22 cellular contexts compared by ENCODE assay signal in the genomic region with DNA sequence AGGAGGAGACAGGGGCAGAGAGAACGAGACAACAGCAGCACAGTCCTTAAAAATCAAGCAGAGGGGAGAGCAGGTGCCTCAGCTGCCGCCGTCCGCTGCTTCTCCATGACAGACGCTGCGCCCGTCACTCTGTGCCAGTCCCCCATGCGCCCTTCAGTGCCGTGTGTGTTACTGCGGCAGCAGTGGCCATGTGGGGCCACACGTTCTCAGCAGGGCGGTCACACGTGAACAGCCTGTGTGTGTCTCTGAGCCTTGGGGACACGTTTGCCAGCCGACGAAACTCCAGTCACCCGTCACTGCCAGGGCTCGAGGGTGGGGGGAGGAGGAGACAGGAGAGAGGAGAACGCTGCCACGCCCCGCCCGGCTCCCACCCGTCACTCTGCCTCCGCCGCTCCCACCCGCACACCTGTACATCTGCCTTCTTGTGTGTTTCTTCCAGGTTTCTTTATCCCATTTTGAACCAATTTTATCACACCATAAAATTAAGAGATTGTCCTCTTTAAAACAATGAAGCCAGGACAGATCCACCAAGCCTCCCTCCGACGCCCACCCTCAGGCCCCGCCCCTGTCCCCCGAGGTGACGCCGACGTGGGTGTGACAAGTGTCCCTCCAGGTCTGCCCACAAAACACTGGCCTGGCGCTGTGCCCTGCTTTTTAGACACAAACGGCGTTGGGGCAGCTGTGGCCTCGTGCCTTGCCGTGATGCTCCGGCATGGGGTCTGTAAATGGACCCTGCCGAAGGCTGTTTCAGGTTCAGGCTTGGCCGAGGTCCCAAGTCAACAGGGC. TPM values are rescaled to one million over a fixed set of nuclear protein-coding genes. Genes with fewer than 3 reads are reported as not detected.
A peak's percentile ranks its signal among the peaks of the same experiment; 100 is the strongest.
DNase-seq lines count a peak whose midpoint lies in the region; ATAC-seq and TF ChIP-seq lines count a peak whose summit lies in the region.
"Had no signal": no experiment of that assay in that cellular context is flagged by ENCODE, and none has a peak within 500 bp of the region (broad histone marks: within the 10 kb centered on the region; RNA-seq: fewer than 3 reads in every experiment).

No MANE protein-coding gene starts in this region.

- H3K4me2 ChIP-seq in osteoblast (ENCODE audit: insufficient read depth, low read length) = no peak overlapping the region

- in situ Hi-C loops in G401 (cut with HindIII; ENCODE audit: low sequenced_read_pairs) = no loop called here

- H3K36me3 ChIP-seq in osteoblast (ENCODE audit: insufficient read depth, low read length) = no peaks in the 10 kb centered on the region

- no peaks in the 10 kb centered on the region for H3K4me1 ChIP-seq in osteoblast (ENCODE audit: insufficient read depth, low read length)

- no peaks in the 10 kb centered on the region for H3K79me2 ChIP-seq in osteoblast (ENCODE audit: insufficient read depth, low read length)

- no peak for TF ChIP-seq CTCF in osteoblast (IDR thresholded peaks at IDR 0.05; ENCODE audit: extremely low read depth, low read depth, low read length)

- peaks cover 8% of the 10 kb centered on the region for H3K27me3 ChIP-seq in osteoblast (ENCODE audit: insufficient read depth, low read length)

- H3K9me3 ChIP-seq in osteoblast (ENCODE audit: low read depth, low read length) = no peaks in the 10 kb centered on the region

- no peak overlapping the region for H2AFZ ChIP-seq in osteoblast (ENCODE audit: low read length)

- peak; percentile 70 for DNase-seq in NCI-H748 (lab: John Stamatoyannopoulos, UW; ENCODE audit: unreplicated experiment)
- DNase-seq in NCI-H748 treated with DMSO at 0.1 percent for 48 hours (lab: John Stamatoyannopoulos, UW) = no peak
- DNase-seq in G401 (ENCODE audit: low spot score) = peak; percentile 65
- DNase-seq in RPMI8226 = peak; percentile 15
- DNase-seq in osteoblast (ENCODE audit: insufficient read length, low spot score, missing footprints) = peak; percentile 88
- no peak for DNase-seq in DMS53 (lab: John Stamatoyannopoulos, UW)
- DNase-seq: ACHN, DMS 273 treated with DMSO at 0.1 percent for 48 hours, GOT3, MM.1S, NCI-H1436, NCI-H2081 treated with DMSO at 0.1 percent for 48 hours, NCI-H226, NCI-H526, SIG-M5, T-helper 1 cell, T-helper 9 cell had no signal

- no peaks in the 10 kb centered on the region for H4K20me1 ChIP-seq in osteoblast (ENCODE audit: insufficient read depth, low read length)

- H3K4me3 ChIP-seq in osteoblast (ENCODE audit: insufficient read depth, low read length) = no peak overlapping the region
- H3K4me3 ChIP-seq: GM12878 had no signal

- ATAC-seq in HG02981 (IDR thresholded peaks at IDR 0.05; ENCODE audit: unreplicated experiment) = no peak
- no peak for ATAC-seq in GM18511 (IDR thresholded peaks at IDR 0.05; ENCODE audit: unreplicated experiment)
- ATAC-seq: GM12878, SK-N-SH treated with all-trans-retinoic acid at 6 μM for 48 hours had no signal

- no peak overlapping the region for H3K27ac ChIP-seq in osteoblast (ENCODE audit: low read depth, low read length)

RNA-seq across cellular contexts. Expression of gene GALNT9, which starts 58.2 kb away (rescaled TPM):
- 0.10 TPM in 1 of 2 replicates, not detected in the other for total RNA-seq in G401 (2014; rRNA removed; shearing (Covaris generic))
- 0.36 and 1.2 TPM in 2 replicates for total RNA-seq in osteoblast
- total RNA-seq: GM12878, RPMI7951 had no signal

Comparison
In these comparisons a context has a peak if more than half of its experiments do, and no peak if none do; other contexts are left out.
1. DNase-seq: peak in NCI-H748 (single experiment), G401 (single experiment), RPMI8226 (single experiment) and osteoblast (single experiment); none in NCI-H748 treated with DMSO at 0.1 percent for 48 hours (single experiment) and DMS53 (single experiment).